Comparison of ENCODE assay signal across 21 cellular contexts in the genomic region with DNA sequence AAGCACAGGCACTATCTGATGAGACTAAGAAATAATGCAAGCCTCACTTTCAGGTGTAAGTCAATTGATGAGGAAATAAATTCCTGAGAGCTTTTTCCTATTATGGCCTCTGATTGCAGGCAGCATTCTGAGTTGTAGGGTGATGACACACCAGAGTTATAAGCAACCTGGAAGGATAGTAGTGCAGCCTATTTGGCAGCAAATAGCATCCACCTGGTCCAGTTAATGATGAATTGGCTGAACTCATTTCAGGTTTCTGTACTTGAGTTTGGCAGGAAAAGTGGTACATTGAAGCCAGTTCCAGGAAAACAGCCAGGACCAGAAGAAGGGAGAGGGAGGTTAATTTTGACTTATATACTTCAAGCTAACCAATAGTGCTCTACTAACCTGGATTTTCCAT.
DNase-seq lines count a peak whose midpoint lies in the region; ATAC-seq lines count a peak whose summit lies in the region.
"Had no signal": no experiment of that assay in that cellular context is flagged by ENCODE, and none has a peak within 500 bp of the region (broad histone marks: within the 10 kb centered on the region; RNA-seq: fewer than 3 reads in every experiment).

No MANE protein-coding gene starts in this region.

- ATAC-seq in HG02884 (IDR thresholded peaks at IDR 0.05; ENCODE audit: unreplicated experiment): no peak
- ATAC-seq in Right ventricle myocardium superior (ENCODE audit: poor library complexity): no peak
- ATAC-seq: Panc1 had no signal

- peaks cover 4% of the 10 kb centered on the region; the same call in 1 of the 2 replicates for H3K4me1 ChIP-seq in HUES64 (ENCODE audit: insufficient read depth, low read length)
- H3K4me1 ChIP-seq: SJCRH30 had no signal

- no peaks in the 10 kb centered on the region for H3K27me3 ChIP-seq in HUES64 (ENCODE audit: insufficient read depth, low read length)
- no peaks in the 10 kb centered on the region for H3K27me3 ChIP-seq in H7 (ENCODE audit: control insufficient read depth, insufficient read depth, low read length)
- H3K27me3 ChIP-seq: SJCRH30 had no signal

- H3K9ac ChIP-seq in HUES64 (ENCODE audit: low read depth, low read length): no peak overlapping the region

- H3K4me3 ChIP-seq in HUES64 (ENCODE audit: low read length) (no peak overlapping the region), H7 (ENCODE audit: insufficient read depth, low read depth, low read length) (no peak overlapping the region)
- H3K4me3 ChIP-seq: SJCRH30 had no signal

- H3K9me3 ChIP-seq in HUES64 (ENCODE audit: insufficient read depth, low read depth, low read length): no peaks in the 10 kb centered on the region
- H3K9me3 ChIP-seq: SJCRH30 had no signal

- intact Hi-C loops in Right ventricle myocardium superior (cut with DNase I): no loop called here

- H3K27ac ChIP-seq in HUES64 (ENCODE audit: low read depth, low read length) (peak overlapping the region; percentile 25; the same call in 1 of the 2 replicates), epithelial cell of prostate (peak overlapping the region; percentile 21)
- H3K27ac ChIP-seq: HL-60, SJCRH30 had no signal

- DNase-seq in NCI-H69 (lab: John Stamatoyannopoulos, UW) (peak; percentile 21), epithelial cell of prostate (ENCODE audit: low read depth, low spot score) (peak; percentile 46), renal cortical epithelial cell (ENCODE audit: low read depth) (peak; percentile 68), Right ventricle myocardium superior (no peak), H7 (no peak)
- DNase-seq: CD4-positive, CD25-positive, alpha-beta regulatory T cell; EL; H9; HFFc6; KG1; MV-4-11; NCI-H1417; NCI-H1694 treated with DMSO at 0.1 percent for 48 hours; NCI-H446; NK-92 treated with Interleukin-12 subunit alpha and Interleukin-12 subunit beta, amount 100 ng/mL, for 24 hours; SJCRH30; T-helper 1 cell had no signal

- H3K36me3 ChIP-seq in HUES64 (ENCODE audit: insufficient read depth, low read length) (no peaks in the 10 kb centered on the region), H7 (replicated peaks; ENCODE audit: control insufficient read depth, insufficient read depth, low read length) (no peaks in the 10 kb centered on the region)
- H3K36me3 ChIP-seq: SJCRH30 had no signal

Comparison
In these comparisons a context has a peak if more than half of its experiments do, and no peak if none do; other contexts are left out.
1. DNase-seq: peak in NCI-H69 (single experiment), epithelial cell of prostate (single experiment) and renal cortical epithelial cell (single experiment); none in Right ventricle myocardium superior (single experiment) and H7 (single experiment).